In genomic region chr11:6654281-6655019, GRCh38 we compare ENCODE assay signal across 8 cellular contexts. TPM values are rescaled to one million over a fixed set of nuclear protein-coding genes. Genes with fewer than 3 reads are reported as not detected.
A peak's percentile ranks its signal among the peaks of the same experiment; 100 is the strongest.
DNase-seq lines count a peak whose midpoint lies in the region; ATAC-seq and TF ChIP-seq lines count a peak whose summit lies in the region.

No MANE protein-coding gene starts in this region.

- ATAC-seq in sciatic nerve (peak; percentile 84), GM18868 (IDR thresholded peaks at IDR 0.05; ENCODE audit: unreplicated experiment) (no peak), GM21529 (IDR thresholded peaks at IDR 0.05; ENCODE audit: unreplicated experiment) (no peak)

- no peak for DNase-seq in WERI-Rb-1
- DNase-seq in hepatocyte (ENCODE audit: low spot score): no peak
- peak; percentile 77 for DNase-seq in sciatic nerve (ENCODE audit: low spot score)
- DNase-seq in Karpas-422: no peak
- no peak for DNase-seq in NCI-H526 (lab: John Stamatoyannopoulos, UW)

- WGBS in hepatocyte (ENCODE audit: low lambda C conversion rate, missing lambda C conversion rate): 41% methylated on average over 9 of the region's 9 CpGs

- peaks cover 47% of the 10 kb centered on the region for H3K27me3 ChIP-seq in BLaER1
- no peaks in the 10 kb centered on the region for H3K27me3 ChIP-seq in WERI-Rb-1 (ENCODE audit: insufficient read depth, low read depth, severe bottlenecking)
- peaks cover 21% of the 10 kb centered on the region for H3K27me3 ChIP-seq in hepatocyte
- no peaks in the 10 kb centered on the region for H3K27me3 ChIP-seq in Karpas-422 (ENCODE audit: low read length)

- H3K9ac ChIP-seq in BLaER1 (peak overlapping the region; percentile 84), Karpas-422 (ENCODE audit: low read length) (no peak overlapping the region)

- H3K79me2 ChIP-seq in hepatocyte: peaks cover 55% of the 10 kb centered on the region
- H3K79me2 ChIP-seq in Karpas-422 (ENCODE audit: low read length): no peaks in the 10 kb centered on the region

- H3K9me3 ChIP-seq in BLaER1: no peaks in the 10 kb centered on the region
- no peaks in the 10 kb centered on the region for H3K9me3 ChIP-seq in WERI-Rb-1 (ENCODE audit: severe bottlenecking)
- H3K9me3 ChIP-seq in hepatocyte (ENCODE audit: low read depth): no peaks in the 10 kb centered on the region
- H3K9me3 ChIP-seq in Karpas-422 (ENCODE audit: low read length): no peaks in the 10 kb centered on the region

- TF ChIP-seq CTCF in WERI-Rb-1 (IDR thresholded peaks at IDR 0.05; ENCODE audit: low read depth, low read length) (no peak), hepatocyte (IDR thresholded peaks at IDR 0.05; ENCODE audit: poor library complexity) (no peak)

- intact Hi-C loops in sciatic nerve (cut with DNase I): no loop called here

- H3K4me1 ChIP-seq in BLaER1 (peaks cover 35% of the 10 kb centered on the region), hepatocyte (ENCODE audit: insufficient read depth) (peaks cover 5% of the 10 kb centered on the region), Karpas-422 (ENCODE audit: low read length) (no peaks in the 10 kb centered on the region)

- H3K4me2 ChIP-seq in BLaER1: peak overlapping the region; percentile 82
- H3K4me2 ChIP-seq in hepatocyte: peak overlapping the region; percentile 86
- no peak overlapping the region for H3K4me2 ChIP-seq in Karpas-422 (ENCODE audit: low read depth, low read length, poor library complexity, severe bottlenecking)

- H3K36me3 ChIP-seq in BLaER1: no peaks in the 10 kb centered on the region
- H3K36me3 ChIP-seq in WERI-Rb-1: peaks cover 5% of the 10 kb centered on the region
- no peaks in the 10 kb centered on the region for H3K36me3 ChIP-seq in hepatocyte (replicated peaks; ENCODE audit: insufficient read depth, low read depth)
- H3K36me3 ChIP-seq in Karpas-422 (ENCODE audit: insufficient read depth, low read length): no peaks in the 10 kb centered on the region

- H2AFZ ChIP-seq in hepatocyte (no peak overlapping the region), Karpas-422 (ENCODE audit: low read length) (no peak overlapping the region)

- H3K27ac ChIP-seq in BLaER1 (peak overlapping the region; percentile 85), WERI-Rb-1 (no peak overlapping the region), hepatocyte (peak overlapping the region; percentile 72), Karpas-422 (ENCODE audit: low read length) (no peak overlapping the region)

- no peaks in the 10 kb centered on the region for H3K9me2 ChIP-seq in hepatocyte (replicated peaks; ENCODE audit: insufficient read depth)
- no peaks in the 10 kb centered on the region for H3K9me2 ChIP-seq in Karpas-422 (replicated peaks; ENCODE audit: insufficient read depth, low read length)

- peaks cover 25% of the 10 kb centered on the region; the same call in 1 of the 2 replicates for H4K20me1 ChIP-seq in BLaER1
- H4K20me1 ChIP-seq in hepatocyte (ENCODE audit: insufficient read depth, poor library complexity, severe bottlenecking): peaks cover 10% of the 10 kb centered on the region
- H4K20me1 ChIP-seq in Karpas-422 (ENCODE audit: insufficient read depth, low read depth, low read length): no peaks in the 10 kb centered on the region

- H3K4me3 ChIP-seq in BLaER1 (peak overlapping the region; percentile 82), WERI-Rb-1 (ENCODE audit: low read depth, low read length) (peak overlapping the region; percentile 48), hepatocyte (no peak overlapping the region), Karpas-422 (ENCODE audit: low read length) (no peak overlapping the region)

RNA-seq across cellular contexts. Expression of gene DCHS1, which starts 1.2 kb away (rescaled TPM):
- total RNA-seq in hepatocyte (8.5 and 15.2 TPM in 2 replicates), sciatic nerve (22.7 TPM)
- polyA plus RNA-seq in hepatocyte: 6.3 and 8.0 TPM in 2 replicates
- total RNA-seq in Karpas-422 (2014; rRNA removed; shearing (Covaris generic); ENCODE audit: low replicate concordance): 0.04 and 0.11 TPM in 2 replicates

RNA-seq across cellular contexts. Expression of gene MRPL17, which starts 28.7 kb away (rescaled TPM):
- total RNA-seq in hepatocyte (34.5 and 71.9 TPM in 2 replicates), sciatic nerve (25.5 TPM)
- 62.7 and 71.9 TPM in 2 replicates for polyA plus RNA-seq in hepatocyte
- total RNA-seq in Karpas-422 (2014; rRNA removed; shearing (Covaris generic); ENCODE audit: low replicate concordance): 55.4 and 67.3 TPM in 2 replicates

RNA-seq across cellular contexts. Expression of gene TPP1, which starts 35.2 kb away (rescaled TPM):
- total RNA-seq in hepatocyte: 68.4 and 105 TPM in 2 replicates
- polyA plus RNA-seq in hepatocyte: 170 and 185 TPM in 2 replicates
- 100 TPM for total RNA-seq in sciatic nerve
- total RNA-seq in Karpas-422 (2014; rRNA removed; shearing (Covaris generic); ENCODE audit: low replicate concordance): 41.5 and 45.5 TPM in 2 replicates

RNA-seq across cellular contexts. Expression of gene TAF10, which starts 42.4 kb away (rescaled TPM):
- total RNA-seq in hepatocyte (29.5 and 33.3 TPM in 2 replicates), sciatic nerve (79.4 TPM)
- 248 and 295 TPM in 2 replicates for polyA plus RNA-seq in hepatocyte
- total RNA-seq in Karpas-422 (2014; rRNA removed; shearing (Covaris generic); ENCODE audit: low replicate concordance): 158 and 192 TPM in 2 replicates

RNA-seq across cellular contexts. Expression of gene ILK, which starts 50.9 kb away (rescaled TPM):
- total RNA-seq in hepatocyte: 110 and 114 TPM in 2 replicates
- 126 and 135 TPM in 2 replicates for polyA plus RNA-seq in hepatocyte
- 208 TPM for total RNA-seq in sciatic nerve
- 48.6 and 65.6 TPM in 2 replicates for total RNA-seq in Karpas-422 (2014; rRNA removed; shearing (Covaris generic); ENCODE audit: low replicate concordance)

Comparison
In these comparisons a context has a peak if more than half of its experiments do, and no peak if none do; other contexts are left out.
1. H3K27ac ChIP-seq: peak in BLaER1 (single experiment) and hepatocyte (single experiment); none in WERI-Rb-1 (single experiment) and Karpas-422 (single experiment).
2. H3K4me3 ChIP-seq: peak in BLaER1 (single experiment) and WERI-Rb-1 (single experiment); none in hepatocyte (single experiment) and Karpas-422 (single experiment).